In genomic region chr21:36060159-36060921, GRCh38 we compare ENCODE assay signal across 8 cellular contexts. TPM values are rescaled to one million over a fixed set of nuclear protein-coding genes. Genes with fewer than 3 reads are reported as not detected.
DNase-seq lines count a peak whose midpoint lies in the region; ATAC-seq and TF ChIP-seq lines count a peak whose summit lies in the region.

Gene SETD4, minus strand, starts transcription at chr21:36060526. Its CDS starts 1,638 bp downstream, at chr21:36058888.

- peak within 1 kb of the TSS; percentile 46 for H2BK5ac ChIP-seq in mesenchymal stem cell (ENCODE audit: low read depth, low read length, poor library complexity, severe bottlenecking)

- POLR2A ChIA-PET in activated CD8-positive, alpha-beta memory T cell treated with anti-CD3 and anti-CD28 coated beads for 36 hours (lab: Charles Lee): interaction anchor here (0.5 to 2.0 kb wide), 3 partner anchors 10 to 1020 kb away, joined by 3 to 9 read pairs (median 6); partner anchors contain the start of gene CBR1

- H3K27ac ChIP-seq in mesenchymal stem cell (ENCODE audit: low read length, poor library complexity, severe bottlenecking): peak within 1 kb of the TSS; percentile 94

- peak within 1 kb of the TSS; percentile 89 for H4K8ac ChIP-seq in mesenchymal stem cell (ENCODE audit: low read length)

- H3K36me3 ChIP-seq in mesenchymal stem cell (ENCODE audit: control insufficient read depth in 1 of 2, insufficient read depth in 2 of 2, low read depth in 1 of 2, low read length in 2 of 2): peaks cover 22 to 33% of the 10 kb centered on the region in 2 experiments

- DNase-seq in CMK (ENCODE audit: low read depth): peak; percentile 97
- peak; percentile 95 for DNase-seq in GM20000 (ENCODE audit: low spot score)
- DNase-seq in HT-29 (ENCODE audit: low spot score): peak; percentile 87
- DNase-seq in NOMO-1 (lab: John Stamatoyannopoulos, UW; ENCODE audit: unreplicated experiment in 2 of 2): peak; percentile 97
- peak; percentile 88 to 91 (median 89) for DNase-seq in effector memory CD8-positive, alpha-beta T cell
- DNase-seq in mesenchymal stem cell: peak; percentile 94
- peak; percentile 89 for DNase-seq in stimulated activated CD8-positive, alpha-beta memory T cell treated with anti-CD3 and anti-CD28 coated beads, Interleukin-12 subunit alpha, Interleukin-12 subunit beta, amount 100 ng/mL, for 4 hours (ENCODE audit: low read depth)

- WGBS in mesenchymal stem cell: under 1% methylated on average over 54 of the region's 57 CpGs

- peaks cover 0 to 8% of the 10 kb centered on the region in 2 donors for H3K27me3 Mint-ChIP-seq in effector memory CD8-positive, alpha-beta T cell

- H3K36me3 Mint-ChIP-seq in effector memory CD8-positive, alpha-beta T cell (ENCODE audit: insufficient read depth): peaks cover 33% of the 10 kb centered on the region

- H2BK12ac ChIP-seq in mesenchymal stem cell (ENCODE audit: low read length in 2 of 2): no peak within 1 kb of the TSS

- H3K4me3 Mint-ChIP-seq in effector memory CD8-positive, alpha-beta T cell: peak within 1 kb of the TSS; percentile 91 to 95

- H3K14ac ChIP-seq in mesenchymal stem cell (ENCODE audit: low read length in 2 of 2): peak within 1 kb of the TSS in 1 of 2 experiments; percentile 62

- no peak for TF ChIP-seq CTCF in GM20000 (IDR thresholded peaks at IDR 0.05; ENCODE audit: extremely low read depth, missing control alignments)

- CTCF ChIA-PET in activated CD8-positive, alpha-beta memory T cell treated with anti-CD3 and anti-CD28 coated beads for 36 hours (lab: Charles Lee): interaction anchor here (1.4 to 1.8 kb wide), 3 partner anchors 9 to 63 kb away, joined by 3 to 6 read pairs (median 4); partner anchors contain the start of gene CBR1

- H3K79me1 ChIP-seq in mesenchymal stem cell (replicated peaks; ENCODE audit: low read length, poor library complexity, severe bottlenecking): peaks cover 20% of the 10 kb centered on the region

- H3K18ac ChIP-seq in mesenchymal stem cell (ENCODE audit: low read depth in 1 of 2, low read length in 2 of 2): peak within 1 kb of the TSS; percentile 56 to 75

- H3K27ac Mint-ChIP-seq in effector memory CD8-positive, alpha-beta T cell: peak within 1 kb of the TSS; percentile 97 to 98

- H2BK15ac ChIP-seq in mesenchymal stem cell (ENCODE audit: low read depth, poor library complexity, severe bottlenecking): peak within 1 kb of the TSS; percentile 78

- peak within 1 kb of the TSS; percentile 44 for H4K91ac ChIP-seq in mesenchymal stem cell (ENCODE audit: low read length)

- H3K23ac ChIP-seq in mesenchymal stem cell (ENCODE audit: low read length in 2 of 2): no peak within 1 kb of the TSS

- no peaks in the 10 kb centered on the region for H3K27me3 ChIP-seq in mesenchymal stem cell (ENCODE audit: control insufficient read depth in 1 of 2, insufficient read depth in 1 of 2, low read length in 2 of 2)

- no peaks in the 10 kb centered on the region for H3K9me3 ChIP-seq in mesenchymal stem cell (ENCODE audit: control insufficient read depth, low read length)

- peak; percentile 89 for ATAC-seq in effector memory CD8-positive, alpha-beta T cell (replicated peaks)

- H3K4me1 Mint-ChIP-seq in effector memory CD8-positive, alpha-beta T cell (ENCODE audit: low read depth in 2 of 2): peaks cover 9 to 10% of the 10 kb centered on the region in 2 donors

- H3K9me3 Mint-ChIP-seq in effector memory CD8-positive, alpha-beta T cell: no peaks in the 10 kb centered on the region

- H3K4me1 ChIP-seq in mesenchymal stem cell (ENCODE audit: control insufficient read depth, insufficient read depth, low read depth, low read length): peaks cover 6% of the 10 kb centered on the region

- peak within 1 kb of the TSS; percentile 70 to 100 for H3K4me3 ChIP-seq in mesenchymal stem cell (ENCODE audit: insufficient read depth in 1 of 2, low read depth in 1 of 2, low read length in 2 of 2)

- no peak within 1 kb of the TSS for H2BK120ac ChIP-seq in mesenchymal stem cell (ENCODE audit: low read depth, low read length)

- peak within 1 kb of the TSS; percentile 30 for H3K4me2 ChIP-seq in mesenchymal stem cell (ENCODE audit: low read length, poor library complexity, severe bottlenecking)

- H3K4ac ChIP-seq in mesenchymal stem cell (ENCODE audit: low read depth in 1 of 2, low read length in 2 of 2): peak within 1 kb of the TSS in 1 of 2 experiments; percentile 85

- peak within 1 kb of the TSS; percentile 39 for H2AK5ac ChIP-seq in mesenchymal stem cell (ENCODE audit: low read length, severe bottlenecking)

- peak within 1 kb of the TSS; percentile 68 for H2AFZ ChIP-seq in mesenchymal stem cell (ENCODE audit: low read depth, low read length)

- H3K9ac ChIP-seq in mesenchymal stem cell (ENCODE audit: low read length): peak within 1 kb of the TSS; percentile 98

RNA-seq across cellular contexts. Expression of gene SETD4, which starts in this region (rescaled TPM):
- 4.4 and 7.3 TPM in 2 replicates for total RNA-seq in HT-29 (2014; rRNA removed; shearing (Covaris generic))
- 10 to 100 TPM; 16.0 to 18.2 TPM for total RNA-seq in activated CD8-positive, alpha-beta memory T cell treated with anti-CD3 and anti-CD28 coated beads for 36 hours
- 10.5 TPM for polyA plus RNA-seq in mesenchymal stem cell (2013, experiment 1 of 2)
- 10.3 TPM for polyA plus RNA-seq in mesenchymal stem cell (2013, experiment 2 of 2)

Comparison
In these comparisons a context has a peak if more than half of its experiments do, and no peak if none do; other contexts are left out.
1. Peak in every context shown above with its lines: DNase-seq, ATAC-seq, H3K4me3 ChIP-seq and H3K27ac ChIP-seq.